Comparison of ENCODE assay signal across 2 cellular contexts in the genomic region with DNA sequence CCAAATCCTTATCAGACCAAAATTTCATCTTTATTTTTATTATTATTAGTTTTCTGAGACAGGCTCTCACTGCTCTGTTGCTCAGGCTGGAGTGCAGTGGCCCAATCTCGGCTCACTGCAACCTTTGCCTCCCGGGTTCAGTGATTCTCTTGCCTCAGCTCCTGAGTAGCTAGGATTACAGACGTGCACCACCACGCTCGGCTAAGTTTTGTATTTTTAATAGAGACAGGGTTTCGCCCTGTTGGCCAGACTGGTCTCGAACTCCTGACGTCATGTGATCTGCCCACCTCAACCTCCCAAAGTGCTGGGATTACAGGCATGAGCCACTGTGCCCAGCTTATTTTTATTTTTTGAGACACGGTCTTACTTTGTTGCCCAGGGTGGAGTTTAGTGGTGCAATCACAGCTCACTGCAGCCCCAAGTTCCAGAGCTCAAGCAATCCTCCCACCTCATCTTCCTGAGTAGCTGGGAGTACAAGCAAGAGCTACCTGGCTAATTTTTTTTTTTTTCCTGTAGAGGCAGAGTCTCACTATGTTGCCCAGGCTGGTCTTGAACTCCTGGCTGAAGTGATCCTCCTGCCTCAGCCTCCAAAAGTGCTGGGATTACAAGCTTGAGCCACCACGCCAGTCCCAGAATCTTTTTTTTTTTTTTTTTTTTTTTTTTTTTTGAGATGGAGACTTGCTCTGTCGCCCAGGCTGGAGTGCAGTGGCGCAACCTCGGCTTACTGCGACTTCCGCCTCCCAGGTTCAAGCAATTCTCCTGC.
TF ChIP-seq lines count a peak whose summit lies in the region.

No MANE protein-coding gene starts in this region.

TF ChIP-seq in A549, 52 proteins besides CTCF, POLR2A, EP300 and RAD21:
- TF ChIP-seq CEBPB (IDR thresholded peaks at IDR 0.05): 0 out of 4 replicates have a peak, but pooled peaks of 1 of the 2 experiments have one; percentile 16

TF ChIP-seq in HEK293, 187 proteins besides CTCF, POLR2A, EP300 and RAD21:
- TF ChIP-seq, protein P1, sequence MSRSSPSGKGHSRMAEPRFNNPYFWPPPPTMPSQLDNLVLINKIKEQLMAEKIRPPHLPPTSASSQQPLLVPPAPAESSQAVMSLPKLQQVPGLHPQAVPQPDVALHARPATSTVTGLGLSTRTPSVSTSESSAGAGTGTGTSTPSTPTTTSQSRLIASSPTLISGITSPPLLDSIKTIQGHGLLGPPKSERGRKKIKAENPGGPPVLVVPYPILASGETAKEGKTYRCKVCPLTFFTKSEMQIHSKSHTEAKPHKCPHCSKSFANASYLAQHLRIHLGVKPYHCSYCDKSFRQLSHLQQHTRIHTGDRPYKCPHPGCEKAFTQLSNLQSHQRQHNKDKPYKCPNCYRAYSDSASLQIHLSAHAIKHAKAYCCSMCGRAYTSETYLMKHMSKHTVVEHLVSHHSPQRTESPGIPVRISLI (tag by site-specific recombination; IDR thresholded peaks at IDR 0.05): peak; percentile 87
- TF ChIP-seq ZNF121 (tag by site-specific recombination; IDR thresholded peaks at IDR 0.05): peak; percentile 52; the same call in 1 of the 2 replicates
